Comparison of ENCODE assay signal across 8 cellular contexts in genomic region chr11:30196400-30197206, GRCh38. TPM values are rescaled to one million over a fixed set of nuclear protein-coding genes. Genes with fewer than 3 reads are reported as not detected.
A peak's percentile ranks its signal among the peaks of the same experiment; 100 is the strongest.
DNase-seq lines count a peak whose midpoint lies in the region; ATAC-seq and TF ChIP-seq lines count a peak whose summit lies in the region.

No MANE protein-coding gene starts in this region.

- peaks cover 0 to 11% (median 4%) of the 10 kb centered on the region in 5 donors for H3K27me3 Mint-ChIP-seq in naive thymus-derived CD8-positive, alpha-beta T cell

- H3K9me3 ChIP-seq in thoracic aorta: no peaks in the 10 kb centered on the region

- TF ChIP-seq CTCF in GM13977 (IDR thresholded peaks at IDR 0.05; ENCODE audit: extremely low read depth, insufficient read depth, missing control alignments): peak; percentile 92
- TF ChIP-seq CTCF in thoracic aorta (IDR thresholded peaks at IDR 0.05): peak; percentile 50

- in situ Hi-C loops in GM13977 (cut with MboI; ENCODE audit: low pct_unique_long_range_greater_than_20kb, low sequenced_read_pairs, unreplicated experiment): no loop called here

- H3K4me3 ChIP-seq in thoracic aorta: no peak overlapping the region

- peaks cover 0 to 2% (median 0%) of the 10 kb centered on the region in 4 donors for H3K4me1 Mint-ChIP-seq in naive thymus-derived CD8-positive, alpha-beta T cell

- no peak overlapping the region for H3K4me3 Mint-ChIP-seq in naive thymus-derived CD8-positive, alpha-beta T cell

- H3K36me3 Mint-ChIP-seq in naive thymus-derived CD8-positive, alpha-beta T cell: peaks cover 0 to 5% (median 0%) of the 10 kb centered on the region in 3 donors

- POLR2A ChIA-PET in naive thymus-derived CD8-positive, alpha-beta T cell (lab: Charles Lee): no interaction called here

- H3K27me3 ChIP-seq in thoracic aorta (replicated peaks; ENCODE audit: insufficient read depth): no peaks in the 10 kb centered on the region

- ATAC-seq in HG02759 (IDR thresholded peaks at IDR 0.05; ENCODE audit: unreplicated experiment) (peak; percentile 99), thoracic aorta (ENCODE audit: insufficient number of reproducible peaks, low FRiP score, low read depth) (no peak)
- ATAC-seq in naive thymus-derived CD8-positive, alpha-beta T cell: peak; percentile 44 to 53

- no peaks in the 10 kb centered on the region for H3K4me1 ChIP-seq in thoracic aorta (ENCODE audit: control insufficient read depth in 1 of 2, low read depth in 2 of 2)

- no peak overlapping the region for H3K27ac ChIP-seq in thoracic aorta

- no peaks in the 10 kb centered on the region for H3K36me3 ChIP-seq in thoracic aorta

- no peak for TF ChIP-seq POLR2A in erythroblast (IDR thresholded peaks at IDR 0.05; ENCODE audit: low read length)

- peaks cover 0 to 7% (median 0%) of the 10 kb centered on the region in 9 donors for H3K9me3 Mint-ChIP-seq in naive thymus-derived CD8-positive, alpha-beta T cell

- no peak overlapping the region for H3K27ac Mint-ChIP-seq in naive thymus-derived CD8-positive, alpha-beta T cell

- peak; percentile 31 for DNase-seq in AG08396 (ENCODE audit: low spot score)
- DNase-seq in GM13977 (ENCODE audit: low spot score): peak; percentile 20
- peak; percentile 24 for DNase-seq in NCI-H1105 treated with DMSO at 0.1 percent for 48 hours (lab: John Stamatoyannopoulos, UW)
- DNase-seq in activated CD4-positive, alpha-beta T cell treated with anti-CD3 and anti-CD28 coated beads, Interleukin-2, amount 50 U/mL, for 4 hours: peak; percentile 3 to 16
- DNase-seq in erythroblast (lab: John Stamatoyannopoulos, UW): peak; percentile 18 to 61
- DNase-seq in naive thymus-derived CD8-positive, alpha-beta T cell: peak in 7 of 10 donors; percentile 2 to 29 (median 11)
- DNase-seq in thoracic aorta (ENCODE audit: low spot score): no peak

RNA-seq across cellular contexts. Expression of gene FSHB, which starts 34.2 kb away (rescaled TPM):
- total RNA-seq in naive thymus-derived CD8-positive, alpha-beta T cell: not detected
- not detected for polyA plus RNA-seq in naive thymus-derived CD8-positive, alpha-beta T cell
- not detected for total RNA-seq in thoracic aorta
